21 cellular contexts compared by ENCODE assay signal in the genomic region with DNA sequence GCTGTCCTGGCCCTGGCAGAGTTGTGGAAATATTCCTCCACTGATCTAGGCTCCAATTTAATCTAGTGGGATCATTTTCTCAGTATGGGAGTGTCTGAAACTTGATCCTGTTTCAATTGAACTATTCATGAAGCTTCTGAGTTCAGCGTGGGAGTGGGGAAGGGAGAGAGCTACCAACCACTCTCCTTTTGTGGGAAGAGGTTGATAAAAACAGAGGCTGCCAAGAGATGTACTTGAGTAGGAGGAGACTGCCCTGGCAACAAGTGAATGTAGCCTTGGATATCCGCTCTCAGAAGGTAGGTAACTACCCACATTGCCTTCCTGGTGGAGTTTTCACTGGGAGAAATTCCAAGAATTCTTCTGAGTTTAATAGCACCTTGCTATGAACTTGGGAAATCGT. TPM values are rescaled to one million over a fixed set of nuclear protein-coding genes. Genes with fewer than 3 reads are reported as not detected.
DNase-seq lines count a peak whose midpoint lies in the region; ATAC-seq, FAIRE-seq and TF ChIP-seq lines count a peak whose summit lies in the region.
"Had no signal": no experiment of that assay in that cellular context is flagged by ENCODE, and none has a peak within 500 bp of the region (broad histone marks: within the 10 kb centered on the region; RNA-seq: fewer than 3 reads in every experiment).

A gene (plus strand): TSS at position 119 of the 400 bp plus-strand sequence. CDS start 25,179 bp downstream, outside the sequence.

- H3K27me3 ChIP-seq in cardiac muscle cell (no peaks in the 10 kb centered on the region), astrocyte (ENCODE audit: insufficient read depth, low read length) (peaks cover 2% of the 10 kb centered on the region)
- H3K27me3 ChIP-seq: neutrophil, stomach, uterus had no signal

- H3K79me2 ChIP-seq in astrocyte (ENCODE audit: insufficient read depth, low read length): no peaks in the 10 kb centered on the region

- ATAC-seq in left ventricle myocardium superior: no peak
- ATAC-seq: right cardiac atrium had no signal

- H3K4me1 Mint-ChIP-seq in astrocyte (ENCODE audit: low read depth, unreplicated experiment): peaks cover 4% of the 10 kb centered on the region

- H2AFZ ChIP-seq in astrocyte (ENCODE audit: low read depth, low read length): no peak within 1 kb of the TSS

- H3K27me3 Mint-ChIP-seq in astrocyte (ENCODE audit: low read depth, unreplicated experiment): peaks cover 4% of the 10 kb centered on the region

- in situ Hi-C loops in GM13976 (cut with MboI; ENCODE audit: low sequenced_read_pairs, unreplicated experiment): no loop called here

- TF ChIP-seq CTCF in cardiac muscle cell (IDR thresholded peaks at IDR 0.05; ENCODE audit: low read depth, low read length) (no peak), astrocyte (IDR thresholded peaks at IDR 0.05; ENCODE audit: insufficient read depth, low read depth, low read length) (no peak), GM13976 (IDR thresholded peaks at IDR 0.05; ENCODE audit: borderline replicate concordance, control extremely low read depth, extremely low read depth, insufficient read depth, missing control alignments) (no peak)

- no peaks in the 10 kb centered on the region for H3K36me3 Mint-ChIP-seq in astrocyte (ENCODE audit: low read depth, unreplicated experiment)
- H3K36me3 Mint-ChIP-seq: CD4-positive, CD25-positive, alpha-beta regulatory T cell had no signal

- H3K4me3 Mint-ChIP-seq in astrocyte (ENCODE audit: unreplicated experiment): no peak within 1 kb of the TSS

- FAIRE-seq in astrocyte (lab: Jason Lieb, UNC) (no peak), urothelium cell line (lab: Jason Lieb, UNC) (no peak)
- FAIRE-seq: HTR-8/SVneo had no signal

- H3K36me3 ChIP-seq in cardiac muscle cell: no peaks in the 10 kb centered on the region
- no peaks in the 10 kb centered on the region for H3K36me3 ChIP-seq in astrocyte (ENCODE audit: insufficient read depth, low read length)
- H3K36me3 ChIP-seq: neutrophil, stomach, uterus had no signal

- H3K4me3 ChIP-seq in cardiac muscle cell (no peak within 1 kb of the TSS), astrocyte (ENCODE audit: insufficient read depth, low read depth, low read length) (no peak within 1 kb of the TSS)
- H3K4me3 ChIP-seq: stomach, uterus had no signal

- peak within 1 kb of the TSS; percentile 9 for H3K27ac Mint-ChIP-seq in astrocyte (ENCODE audit: unreplicated experiment)
- H3K27ac Mint-ChIP-seq: CD4-positive, CD25-positive, alpha-beta regulatory T cell had no signal

- no peak within 1 kb of the TSS for H3K27ac ChIP-seq in cardiac muscle cell
- no peak within 1 kb of the TSS for H3K27ac ChIP-seq in astrocyte (ENCODE audit: low read depth, low read length)
- H3K27ac ChIP-seq: neutrophil, stomach, uterus had no signal

- DNase-seq in cardiac muscle cell (ENCODE audit: low read depth in 1 of 2, low spot score in 1 of 2) (peak; percentile 8 to 81), left ventricle myocardium superior (no peak), astrocyte (ENCODE audit: low read depth) (peak; percentile 81), kidney glomerular epithelial cell (lab: John Stamatoyannopoulos, UW) (peak; percentile 72), urothelium cell line (ENCODE audit: low spot score) (peak; percentile 23), GM19238 (ENCODE audit: insufficient read length, low spot score) (no peak), Ammon's horn (ENCODE audit: low spot score) (no peak), GM13976 (ENCODE audit: low spot score) (no peak)
- DNase-seq: activated CD4-positive, CD25-positive, alpha-beta regulatory T cell treated with anti-CD3 and anti-CD28 coated beads, Interleukin-2, amount 50 U/mL, for 72 hours; activated effector memory CD4-positive, alpha-beta T cell treated with anti-CD3 and anti-CD28 coated beads, Interleukin-2, amount 50 U/mL, for 16 hours; CD4-positive, CD25-positive, alpha-beta regulatory T cell; NCI-H146; right cardiac atrium; SIG-M5; stimulated activated CD4-positive, alpha-beta T cell treated with anti-CD3 and anti-CD28 coated beads, Interleukin-1b, Interleukin-23, amount 100 ng/mL, for 48 hours; stomach; uterus had no signal

- intact Hi-C loops in left ventricle myocardium superior (cut with micrococcal nuclease): no loop called here

- H3K4me2 ChIP-seq in astrocyte (ENCODE audit: low read length): no peak within 1 kb of the TSS

- no peaks in the 10 kb centered on the region for H4K20me1 ChIP-seq in astrocyte (ENCODE audit: insufficient read depth, low read length)

- no peak within 1 kb of the TSS for H3K9ac ChIP-seq in astrocyte (ENCODE audit: low read length)

- H3K9me3 ChIP-seq in cardiac muscle cell (ENCODE audit: low read depth) (no peaks in the 10 kb centered on the region), astrocyte (ENCODE audit: insufficient read depth, low read depth, low read length) (no peaks in the 10 kb centered on the region)
- H3K9me3 ChIP-seq: neutrophil, stomach, uterus had no signal

- no peaks in the 10 kb centered on the region for H3K9me3 Mint-ChIP-seq in astrocyte (ENCODE audit: unreplicated experiment)
- H3K9me3 Mint-ChIP-seq: CD4-positive, CD25-positive, alpha-beta regulatory T cell had no signal

- H3K4me1 ChIP-seq in cardiac muscle cell (ENCODE audit: low read depth) (no peaks in the 10 kb centered on the region), astrocyte (ENCODE audit: insufficient read depth, low read length) (no peaks in the 10 kb centered on the region)
- H3K4me1 ChIP-seq: stomach, uterus had no signal

RNA-seq across cellular contexts. Expression of the gene that starts here (rescaled TPM):
- total RNA-seq in cardiac muscle cell (not detected in 2 replicates), left ventricle myocardium superior (not detected), astrocyte (not detected in 2 replicates)
- not detected in 2 replicates for polyA plus RNA-seq in cardiac muscle cell
- total RNA-seq: CD4-positive, CD25-positive, alpha-beta regulatory T cell; mesenteric fat pad; right cardiac atrium; stomach; T-helper 2 cell treated with Interferon-gamma antibody and Interleukin-4, amounts not matched to agents 100 ng/mL and 5 ng/mL, for 36 hours; uterus had no signal
- polyA plus RNA-seq: CD4-positive, CD25-positive, alpha-beta regulatory T cell; right cardiac atrium; stomach had no signal

Comparison
In these comparisons a context has a peak if more than half of its experiments do, and no peak if none do; other contexts are left out.
1. Peak in DNase-seq in cardiac muscle cell; RNA of the gene not detected or under 1 TPM.
2. Peak in DNase-seq in astrocyte; RNA of the gene not detected or under 1 TPM.
3. DNase-seq: peak in kidney glomerular epithelial cell (single experiment) and urothelium cell line (single experiment); none in left ventricle myocardium superior (single experiment), GM19238 (single experiment), Ammon's horn (single experiment) and GM13976 (single experiment).